Comparison of ENCODE assay signal across 14 cellular contexts in the genomic region with DNA sequence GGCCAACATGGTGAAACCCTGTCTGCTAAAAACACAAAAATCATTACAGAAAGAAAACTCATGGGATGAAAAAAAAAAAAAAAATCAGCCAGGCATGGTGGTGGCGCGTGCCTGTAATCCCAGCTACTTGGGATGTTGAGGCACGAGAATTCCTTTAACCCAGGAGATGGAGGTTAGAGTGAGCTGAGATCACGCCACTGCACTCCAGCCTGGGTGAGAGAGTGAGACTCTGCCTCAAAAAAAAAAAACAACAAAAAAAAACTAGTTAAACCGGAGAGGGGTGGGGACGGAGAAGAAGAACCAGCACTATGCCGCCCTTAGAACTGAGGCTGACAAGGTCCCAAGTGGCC. TPM values are rescaled to one million over a fixed set of nuclear protein-coding genes. Genes with fewer than 3 reads are reported as not detected.
DNase-seq lines count a peak whose midpoint lies in the region; ATAC-seq and TF ChIP-seq lines count a peak whose summit lies in the region.
"Had no signal": no experiment of that assay in that cellular context is flagged by ENCODE, and none has a peak within 500 bp of the region (broad histone marks: within the 10 kb centered on the region; RNA-seq: fewer than 3 reads in every experiment).

No MANE protein-coding gene starts in this region.

- no peak for TF ChIP-seq CTCF in HCT116 (IDR thresholded peaks at IDR 0.05 in 2 of 3, conservative IDR thresholded peaks at IDR 0.05 in 1 of 3; ENCODE audit: borderline replicate concordance in 1 of 3, insufficient read depth in 1 of 3, low read depth in 2 of 3, low read length in 2 of 3)
- no peak for TF ChIP-seq CTCF in neural cell (IDR thresholded peaks at IDR 0.05; ENCODE audit: poor library complexity, severe bottlenecking)
- no peak for TF ChIP-seq CTCF in foreskin fibroblast (IDR thresholded peaks at IDR 0.05; ENCODE audit: low read depth, low read length)

- no peaks in the 10 kb centered on the region for H3K36me3 Mint-ChIP-seq in activated naive CD8-positive, alpha-beta T cell treated with anti-CD3 and anti-CD28 coated beads, Interleukin-2, amount 50 U/mL, for 24 hours (ENCODE audit: low read depth)

- no peak for TF ChIP-seq RAD21 in HCT116 (IDR thresholded peaks at IDR 0.05; ENCODE audit: low read depth)
- TF ChIP-seq RAD21 in neural cell (conservative IDR thresholded peaks at IDR 0.05): no peak

- no peaks in the 10 kb centered on the region for H3K9me3 Mint-ChIP-seq in activated naive CD8-positive, alpha-beta T cell treated with anti-CD3 and anti-CD28 coated beads, Interleukin-2, amount 50 U/mL, for 24 hours

- no peak for ATAC-seq in HCT116
- ATAC-seq in activated naive CD8-positive, alpha-beta T cell treated with anti-CD3 and anti-CD28 coated beads, Interleukin-2, amount 50 U/mL, for 24 hours: no peak

- peak overlapping the region in 3 of 10 experiments; percentile 24 to 55 (median 28); a peak in 3 of 20 replicates for H3K4me3 ChIP-seq in BLaER1 treated with 17β-estradiol and CSF1 and Interleukin-3, amounts not matched to agents 10 nM and 100 nM
- H3K4me3 ChIP-seq in HCT116 (replicated peaks in 1 of 2; ENCODE audit: low read depth in 1 of 2, low read length in 2 of 2): peak overlapping the region; percentile 11 to 43
- H3K4me3 ChIP-seq in neural cell (ENCODE audit: low read length): no peak overlapping the region
- H3K4me3 ChIP-seq in foreskin fibroblast (ENCODE audit: low read depth in 1 of 2, low read length in 2 of 2): peak overlapping the region in 1 of 2 donors; percentile 19

- peaks cover 39 to 50% (median 46%) of the 10 kb centered on the region in 10 experiments for H3K4me1 ChIP-seq in BLaER1 treated with 17β-estradiol and CSF1 and Interleukin-3, amounts not matched to agents 10 nM and 100 nM
- peaks cover 18 to 30% of the 10 kb centered on the region in 2 experiments for H3K4me1 ChIP-seq in HCT116 (ENCODE audit: control insufficient read depth in 1 of 2, insufficient read depth in 2 of 2, low read length in 2 of 2)

- RAD21 ChIA-PET in HCT116 (lab: Charles Lee; ENCODE audit: low non-redundant PET in 1 of 2, low total read pairs in 2 of 2, uncharacterized antibody in 2 of 2, unreplicated experiment in 2 of 2): interaction anchor here in 1 of 2 experiments (0.7 to 1.1 kb wide), 2 partner anchors 45 to 55 kb away, joined by 5 to 6 read pairs; a partner anchor contains a TSS

- DNase-seq in HCT116 (ENCODE audit: low read depth, low spot score) (no peak), NCI-H2171 treated with DMSO at 0.1 percent for 48 hours (lab: John Stamatoyannopoulos, UW) (no peak), NCI-H446 treated with DMSO at 0.1 percent for 48 hours (lab: John Stamatoyannopoulos, UW) (no peak), NK-92 (lab: John Stamatoyannopoulos, UW; ENCODE audit: unreplicated experiment) (no peak), foreskin fibroblast (no peak)
- no peak for DNase-seq in activated naive CD8-positive, alpha-beta T cell treated with anti-CD3 and anti-CD28 coated beads, Interleukin-2, amount 50 U/mL, for 24 hours
- DNase-seq: NCI-H1930 had no signal

- H3K4me2 ChIP-seq in BLaER1 treated with 17β-estradiol and CSF1 and Interleukin-3, amounts not matched to agents 10 nM and 100 nM: peak overlapping the region; percentile 79 to 98 (median 93)
- H3K4me2 ChIP-seq in HCT116 (ENCODE audit: low read length): peak overlapping the region; percentile 76
- H3K4me2 ChIP-seq in neural cell (ENCODE audit: low read length): no peak overlapping the region

- peaks cover 0 to 16% (median 0%) of the 10 kb centered on the region in 11 experiments; a peak in 4 of 22 replicates for H4K20me1 ChIP-seq in BLaER1 treated with 17β-estradiol and CSF1 and Interleukin-3, amounts not matched to agents 10 nM and 100 nM
- H4K20me1 ChIP-seq in HCT116 (ENCODE audit: insufficient read depth) (no peaks in the 10 kb centered on the region), neural cell (ENCODE audit: insufficient read depth) (no peaks in the 10 kb centered on the region)

- peaks cover 22% of the 10 kb centered on the region for H3K4me1 Mint-ChIP-seq in activated naive CD8-positive, alpha-beta T cell treated with anti-CD3 and anti-CD28 coated beads, Interleukin-2, amount 50 U/mL, for 24 hours

- H3K9me2 ChIP-seq in HCT116 (ENCODE audit: insufficient read depth) (no peaks in the 10 kb centered on the region), neural cell (ENCODE audit: insufficient read depth, low read length) (no peaks in the 10 kb centered on the region)

- intact Hi-C loops in HCT116 (cut with micrococcal nuclease): no loop called here

- CTCF ChIA-PET in HCT116 (lab: Charles Lee): interaction anchor here (1.2 to 1.7 kb wide), 4 partner anchors 9 to 54 kb away, joined by 3 to 11 read pairs (median 4); a partner anchor contains a TSS

- peak overlapping the region; percentile 63 for H3K4me3 Mint-ChIP-seq in activated naive CD8-positive, alpha-beta T cell treated with anti-CD3 and anti-CD28 coated beads, Interleukin-2, amount 50 U/mL, for 24 hours

- peak overlapping the region in 2 of 11 experiments; percentile 20 to 67; a peak in 5 of 22 replicates for H3K27ac ChIP-seq in BLaER1 treated with 17β-estradiol and CSF1 and Interleukin-3, amounts not matched to agents 10 nM and 100 nM
- H3K27ac ChIP-seq in HCT116 (ENCODE audit: low read depth, low read length) (0 out of 2 replicates have a peak overlapping the region, but pooled peaks have one; percentile 19), neural cell (ENCODE audit: low read length) (no peak overlapping the region)

- peaks cover 2 to 14% (median 10%) of the 10 kb centered on the region in 11 experiments; a peak in 21 of 22 replicates for H3K9me3 ChIP-seq in BLaER1 treated with 17β-estradiol and CSF1 and Interleukin-3, amounts not matched to agents 10 nM and 100 nM (replicated peaks in 1 of 11)
- H3K9me3 ChIP-seq in HCT116 (ENCODE audit: control insufficient read depth in 1 of 2, insufficient read depth in 1 of 2, low read depth in 1 of 2, low read length in 2 of 2) (no peaks in the 10 kb centered on the region), neural cell (ENCODE audit: low read length) (no peaks in the 10 kb centered on the region)

- BruUV-seq in HCT116 (replicated peaks; lab: Mats Ljungman, UMichigan): no TSS peak

- H3K36me3 ChIP-seq in BLaER1 treated with 17β-estradiol and CSF1 and Interleukin-3, amounts not matched to agents 10 nM and 100 nM: no peaks in the 10 kb centered on the region
- no peaks in the 10 kb centered on the region for H3K36me3 ChIP-seq in HCT116 (ENCODE audit: control insufficient read depth in 1 of 2, insufficient read depth in 2 of 2, low read length in 2 of 2)
- H3K36me3 ChIP-seq in neural cell (ENCODE audit: insufficient read depth, low read length): no peaks in the 10 kb centered on the region

- H3K27ac Mint-ChIP-seq in activated naive CD8-positive, alpha-beta T cell treated with anti-CD3 and anti-CD28 coated beads, Interleukin-2, amount 50 U/mL, for 24 hours: peak overlapping the region; percentile 74

- TF ChIP-seq EP300 in neural cell (conservative IDR thresholded peaks at IDR 0.05; ENCODE audit: poor library complexity, severe bottlenecking): no peak

- no peak for TF ChIP-seq POLR2A in HCT116 (IDR thresholded peaks at IDR 0.05; ENCODE audit: borderline replicate concordance, extremely low read depth, insufficient read depth, insufficient read length)

- H3K79me2 ChIP-seq in HCT116 (ENCODE audit: insufficient read depth, low read length) (no peaks in the 10 kb centered on the region), neural cell (replicated peaks; ENCODE audit: insufficient read depth, low read length) (no peaks in the 10 kb centered on the region)

- H3K27me3 ChIP-seq in BLaER1 treated with 17β-estradiol and CSF1 and Interleukin-3, amounts not matched to agents 10 nM and 100 nM: peaks cover 36 to 45% (median 42%) of the 10 kb centered on the region in 11 experiments
- H3K27me3 ChIP-seq in HCT116 (ENCODE audit: insufficient read depth, low read length) (no peaks in the 10 kb centered on the region), neural cell (ENCODE audit: insufficient read depth, low read depth, low read length) (peaks cover 8% of the 10 kb centered on the region)

- H3F3A ChIP-seq in neural cell (ENCODE audit: insufficient read depth, low read length, poor library complexity, severe bottlenecking): no peaks in the 10 kb centered on the region

- peak overlapping the region in 7 of 11 experiments; percentile 10 to 72 (median 59); a peak in 9 of 22 replicates for H3K9ac ChIP-seq in BLaER1 treated with 17β-estradiol and CSF1 and Interleukin-3, amounts not matched to agents 10 nM and 100 nM
- H3K9ac ChIP-seq in HCT116 (ENCODE audit: low read length): peak overlapping the region; percentile 43
- peak overlapping the region; percentile 16 for H3K9ac ChIP-seq in neural cell (ENCODE audit: low read length)

- POLR2A ChIA-PET in HCT116 (lab: Charles Lee): interaction anchor here (0.7 to 2.0 kb wide), 4 partner anchors 8 to 130 kb away, joined by 3 to 10 read pairs (median 4); no protein-coding TSS in a partner anchor

- H3K27me3 Mint-ChIP-seq in activated naive CD8-positive, alpha-beta T cell treated with anti-CD3 and anti-CD28 coated beads, Interleukin-2, amount 50 U/mL, for 24 hours: peaks cover 6% of the 10 kb centered on the region

- peak overlapping the region; percentile 41 for H2AFZ ChIP-seq in HCT116 (ENCODE audit: low read depth, low read length, poor library complexity, severe bottlenecking)
- no peak overlapping the region for H2AFZ ChIP-seq in neural cell (ENCODE audit: low read depth, low read length)

TF ChIP-seq in HCT116, 20 proteins besides CTCF, POLR2A, EP300 and RAD21 (continues in another document):
- no peak for TF ChIP-seq FOSL1 (IDR thresholded peaks at IDR 0.05; ENCODE audit: low read depth)
- no peak for TF ChIP-seq ELF1 (IDR thresholded peaks at IDR 0.05; ENCODE audit: borderline replicate concordance, low read depth)
- TF ChIP-seq ZFX (IDR thresholded peaks at IDR 0.05): no peak

TF ChIP-seq in neural cell, 6 proteins besides CTCF, POLR2A, EP300 and RAD21 (continues in another document):
- no peak for TF ChIP-seq SMC3 (conservative IDR thresholded peaks at IDR 0.05; ENCODE audit: poor library complexity)

RNA-seq across cellular contexts. Expression of a gene that starts 7.4 kb away (rescaled TPM):
- 12.5 TPM for total RNA-seq in HCT116 (2021; ENCODE audit: unreplicated experiment)
- polyA plus RNA-seq in HCT116 (2012): 12.6 and 14.5 TPM in 2 replicates
- polyA plus RNA-seq in neural cell: 0.12 TPM in 1 of 2 replicates, not detected in the other
- not detected in 2 replicates for polyA minus RNA-seq in neural cell
- total RNA-seq: bronchial epithelial cell, HT1080 had no signal

RNA-seq across cellular contexts. Expression of a gene that starts 9.1 kb away (rescaled TPM):
- total RNA-seq in HCT116 (2021; ENCODE audit: unreplicated experiment): 51.0 TPM
- polyA plus RNA-seq in HCT116 (2012): 36.7 and 38.7 TPM in 2 replicates
- polyA plus RNA-seq in neural cell: 28.0 and 58.1 TPM in 2 replicates
- 15.7 and 26.8 TPM in 2 replicates for polyA minus RNA-seq in neural cell

RNA-seq across cellular contexts. Expression of a gene that starts 21.3 kb away (rescaled TPM):
- not detected for total RNA-seq in HCT116 (2021; ENCODE audit: unreplicated experiment)
- 0.18 and 0.29 TPM in 2 replicates for polyA plus RNA-seq in HCT116 (2012)
- 1.1 and 1.2 TPM in 2 replicates for polyA plus RNA-seq in neural cell
- 0.81 and 1.5 TPM in 2 replicates for polyA minus RNA-seq in neural cell
- total RNA-seq: bronchial epithelial cell, fibroblast of lung, HT1080, kidney epithelial cell, pulmonary artery endothelial cell had no signal
- polyA plus RNA-seq: fibroblast of lung had no signal

RNA-seq across cellular contexts. Expression of a gene that starts 31.3 kb away (rescaled TPM):
- total RNA-seq in HCT116 (2021; ENCODE audit: unreplicated experiment): 396 TPM
- polyA plus RNA-seq in HCT116 (2012): 376 and 456 TPM in 2 replicates
- polyA plus RNA-seq in neural cell: 41.7 and 61.0 TPM in 2 replicates
- polyA minus RNA-seq in neural cell: 18.9 and 23.1 TPM in 2 replicates

RNA-seq across cellular contexts. Expression of a gene that starts 40.8 kb away (rescaled TPM):
- 46.8 TPM for total RNA-seq in HCT116 (2021; ENCODE audit: unreplicated experiment)
- polyA plus RNA-seq in HCT116 (2012): 29.0 and 32.9 TPM in 2 replicates
- 11.8 and 12.4 TPM in 2 replicates for polyA plus RNA-seq in neural cell
- 13.5 and 14.4 TPM in 2 replicates for polyA minus RNA-seq in neural cell
